Comparison of ENCODE assay signal across 1 cellular context in genomic region chr20:45816951-45817651, GRCh38.
TF ChIP-seq lines count a peak whose summit lies in the region.

No MANE protein-coding gene starts in this region.

TF ChIP-seq in HepG2, 621 proteins besides CTCF, POLR2A, EP300 and RAD21:
- 0 out of 2 replicates have a peak, but pooled peaks have one; percentile 41 for TF ChIP-seq ZNF891 (CRISPR knock-in tag; IDR thresholded peaks at IDR 0.05)
- TF ChIP-seq ZNF644 (CRISPR knock-in tag; IDR thresholded peaks at IDR 0.05; ENCODE audit: low read depth) = no peak
- TF ChIP-seq ZNF337 (CRISPR knock-in tag; IDR thresholded peaks at IDR 0.05; ENCODE audit: borderline replicate concordance, low read depth) = no peak
- no peak for TF ChIP-seq ZNF850 (CRISPR knock-in tag; conservative IDR thresholded peaks at IDR 0.05)
- no peak for TF ChIP-seq ZBTB1 (CRISPR knock-in tag; IDR thresholded peaks at IDR 0.05; ENCODE audit: borderline replicate concordance)
- TF ChIP-seq KMT2B (CRISPR knock-in tag; IDR thresholded peaks at IDR 0.05) = no peak
- TF ChIP-seq ELF3 (CRISPR knock-in tag; IDR thresholded peaks at IDR 0.05) = no peak
- TF ChIP-seq HMGXB4 (CRISPR knock-in tag; IDR thresholded peaks at IDR 0.05; ENCODE audit: borderline replicate concordance in 1 of 2, low read depth in 1 of 2) = no peak
- TF ChIP-seq ZNF883 (CRISPR knock-in tag; IDR thresholded peaks at IDR 0.05; ENCODE audit: not compliant biosample characterization) = no peak
- no peak for TF ChIP-seq ATF5 (CRISPR knock-in tag; IDR thresholded peaks at IDR 0.05; ENCODE audit: low read depth)
- 0 out of 2 replicates have a peak, but pooled peaks have one; percentile 49 for TF ChIP-seq ZNF558 (CRISPR knock-in tag; IDR thresholded peaks at IDR 0.05; ENCODE audit: borderline replicate concordance)
- TF ChIP-seq AGO2 (optimal IDR thresholded peaks at IDR 0.05; ENCODE audit: low read depth, low read length) = peak; percentile 79
- peak; percentile 37; the same call in 1 of the 2 replicates for TF ChIP-seq ZNF740 (CRISPR knock-in tag; IDR thresholded peaks at IDR 0.05)
- TF ChIP-seq ETV6 (CRISPR knock-in tag; conservative IDR thresholded peaks at IDR 0.05) = no peak
- TF ChIP-seq FUBP1 (CRISPR knock-in tag; IDR thresholded peaks at IDR 0.05; ENCODE audit: borderline replicate concordance) = no peak
- TF ChIP-seq MTF2 (CRISPR knock-in tag; IDR thresholded peaks at IDR 0.05; ENCODE audit: borderline replicate concordance) = no peak
- 0 out of 2 replicates have a peak, but pooled peaks have one; percentile 24 for TF ChIP-seq ZNF280B (CRISPR knock-in tag; IDR thresholded peaks at IDR 0.05; ENCODE audit: borderline replicate concordance)
- peak; percentile 54 for TF ChIP-seq RBM22 (optimal IDR thresholded peaks at IDR 0.05; ENCODE audit: low read length)
- TF ChIP-seq SNRNP70 (IDR thresholded peaks at IDR 0.05; ENCODE audit: low read depth, low read length) = no peak
